In the genomic region with DNA sequence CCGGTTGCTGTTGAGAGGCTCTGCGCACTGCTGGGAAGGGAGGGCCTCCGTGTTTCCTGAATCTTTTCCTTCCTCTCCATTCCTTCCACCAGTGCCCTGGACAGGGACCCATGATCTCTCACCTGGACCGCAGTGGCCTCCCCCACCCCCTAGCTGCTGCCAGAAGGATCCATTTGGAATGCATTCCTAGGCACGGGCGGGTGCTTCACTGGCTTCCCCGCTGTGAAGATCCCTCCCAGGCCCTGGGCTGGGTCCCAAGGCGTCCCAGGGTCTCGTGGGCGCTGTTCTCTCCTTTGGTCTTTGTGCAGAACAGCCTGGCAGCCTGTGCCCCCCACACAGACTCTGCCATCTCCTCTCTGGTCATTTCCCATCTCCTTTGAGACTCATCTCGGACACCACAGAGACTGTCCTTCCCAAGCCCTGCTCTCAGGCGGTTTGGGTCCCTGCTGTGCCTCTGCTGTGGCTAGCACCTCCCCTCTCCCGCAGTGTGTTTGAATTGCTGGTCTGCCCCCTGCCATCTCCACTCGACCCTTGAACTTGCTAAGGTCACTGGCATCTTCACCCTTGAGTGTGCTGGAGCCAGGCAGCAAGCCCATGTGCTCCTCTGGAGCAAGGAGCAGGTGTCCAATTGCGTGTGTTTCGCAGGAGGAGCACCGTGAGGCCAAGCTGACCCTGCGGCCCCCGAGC, we compare ENCODE assay signal across 18 cellular contexts. TPM values are rescaled to one million over a fixed set of nuclear protein-coding genes. Genes with fewer than 3 reads are reported as not detected.
DNase-seq lines count a peak whose midpoint lies in the region; ATAC-seq, FAIRE-seq and TF ChIP-seq lines count a peak whose summit lies in the region.
"Had no signal": no experiment of that assay in that cellular context is flagged by ENCODE, and none has a peak within 500 bp of the region (broad histone marks: within the 10 kb centered on the region; RNA-seq: fewer than 3 reads in every experiment).

No MANE protein-coding gene starts in this region.

- no peak for TF ChIP-seq POLR2A in HepG2 (IDR thresholded peaks at IDR 0.05; ENCODE audit: insufficient read depth in 1 of 2, low read depth in 2 of 2, low read length in 2 of 2)

- DNase-seq in H9: no peak
- DNase-seq in astrocyte (ENCODE audit: low read depth): no peak
- DNase-seq in HepG2 (ENCODE audit: low spot score): no peak
- DNase-seq in smooth muscle cell of the brain vasculature (ENCODE audit: low read depth, low spot score): peak; percentile 39
- no peak for DNase-seq in omental fat pad (ENCODE audit: low spot score)
- DNase-seq: activated CD4-positive, alpha-beta memory T cell treated with anti-CD3 and anti-CD28 coated beads for 36 hours; CD4-positive, alpha-beta memory T cell; GM23248; NCI-H2107; stimulated activated CD4-positive, alpha-beta T cell treated with anti-CD3 and anti-CD28 coated beads, Interleukin-4, amount 100 ng/mL, for 4 hours; stimulated activated naive CD4-positive, alpha-beta T cell had no signal

- no peak for TF ChIP-seq RAD21 in HepG2 (CRISPR knock-in tag; IDR thresholded peaks at IDR 0.05)

- H3K27ac Mint-ChIP-seq in H9 (peak overlapping the region; percentile 69 to 95 (median 94); a peak in 6 of 7 replicates), astrocyte (ENCODE audit: unreplicated experiment) (no peak overlapping the region)
- H3K27ac Mint-ChIP-seq: activated CD4-positive, alpha-beta memory T cell treated with anti-CD3 and anti-CD28 coated beads for 36 hours; activated naive CD4-positive, alpha-beta T cell treated with anti-CD3 and anti-CD28 coated beads, Interleukin-2, amount 50 U/mL, for 24 hours had no signal

- POLR2A ChIA-PET in HepG2 (lab: Yijun Ruan, JAX): no interaction called here

- H2BK15ac ChIP-seq in H9 (ENCODE audit: low read depth, low read length): no peak overlapping the region

- no peaks in the 10 kb centered on the region for H3K23me2 ChIP-seq in H9 (ENCODE audit: insufficient read length, low read depth, low read length, poor library complexity, severe bottlenecking)

- H3K9me3 ChIP-seq in H9 (ENCODE audit: control insufficient read depth, low read depth, low read length): no peaks in the 10 kb centered on the region
- no peaks in the 10 kb centered on the region for H3K9me3 ChIP-seq in astrocyte (ENCODE audit: insufficient read depth, low read depth, low read length)
- H3K9me3 ChIP-seq in HepG2 (ENCODE audit: low read length): no peaks in the 10 kb centered on the region

- peaks cover 15 to 17% of the 10 kb centered on the region in 2 experiments for H3K4me1 Mint-ChIP-seq in H9
- H3K4me1 Mint-ChIP-seq in astrocyte (ENCODE audit: low read depth, unreplicated experiment): peaks cover 14% of the 10 kb centered on the region
- H3K4me1 Mint-ChIP-seq: activated naive CD4-positive, alpha-beta T cell treated with anti-CD3 and anti-CD28 coated beads, Interleukin-2, amount 50 U/mL, for 24 hours had no signal

- no peak overlapping the region for H3K18ac ChIP-seq in H9 (ENCODE audit: insufficient read length, low read depth, low read length)

- H2BK12ac ChIP-seq in H9 (ENCODE audit: insufficient read length, low read depth, low read length): no peak overlapping the region

- H3K79me1 ChIP-seq in H9 (ENCODE audit: insufficient read depth, low read depth, low read length, poor library complexity, severe bottlenecking): no peaks in the 10 kb centered on the region

- ATAC-seq in HepG2 (no peak), GM19452 (IDR thresholded peaks at IDR 0.05; ENCODE audit: unreplicated experiment) (no peak), HG02970 (IDR thresholded peaks at IDR 0.05; ENCODE audit: low FRiP score, unreplicated experiment) (no peak), omental fat pad (ENCODE audit: low FRiP score) (no peak)

- H3K27me3 ChIP-seq in H9 (ENCODE audit: insufficient read depth, low read length) (no peaks in the 10 kb centered on the region), astrocyte (ENCODE audit: insufficient read depth, low read length) (no peaks in the 10 kb centered on the region), HepG2 (ENCODE audit: control insufficient read depth in 1 of 2, insufficient read depth in 2 of 2, low read length in 2 of 2) (no peaks in the 10 kb centered on the region)

- intact Hi-C loops in HepG2 (cut with micrococcal nuclease; ENCODE audit: unreplicated experiment): no loop called here

- no peak overlapping the region for H2BK120ac ChIP-seq in H9 (ENCODE audit: low read depth, low read length, poor library complexity, severe bottlenecking)

- TF ChIP-seq EP300 in HepG2 (IDR thresholded peaks at IDR 0.05; ENCODE audit: low read depth in 2 of 2, low read length in 2 of 2): no peak
- no peak for TF ChIP-seq EP300 in HepG2 (CRISPR knock-in tag; IDR thresholded peaks at IDR 0.05; ENCODE audit: borderline replicate concordance)

- H3K4me1 ChIP-seq in H9 (ENCODE audit: insufficient read depth, low read length) (no peaks in the 10 kb centered on the region), astrocyte (ENCODE audit: insufficient read depth, low read length) (peaks cover 18% of the 10 kb centered on the region), HepG2 (ENCODE audit: insufficient read depth, low read length) (no peaks in the 10 kb centered on the region)

- H3K4me3 ChIP-seq in astrocyte (ENCODE audit: insufficient read depth, low read depth, low read length): no peak overlapping the region
- no peak overlapping the region for H3K4me3 ChIP-seq in HepG2 (replicated peaks in 1 of 3; ENCODE audit: insufficient read depth in 1 of 3, low read depth in 2 of 3, low read length in 3 of 3)
- H3K4me3 ChIP-seq: GM23248 had no signal

- no peak overlapping the region for H4K91ac ChIP-seq in H9 (ENCODE audit: insufficient read length, low read depth, low read length)

- H4K5ac ChIP-seq in H9 (ENCODE audit: insufficient read length, low read depth, low read length): no peak overlapping the region

- no peak overlapping the region for H3K9ac ChIP-seq in H9 (ENCODE audit: extremely low read depth, insufficient read length, low read length)
- no peak overlapping the region for H3K9ac ChIP-seq in astrocyte (ENCODE audit: low read length)
- H3K9ac ChIP-seq in HepG2 (ENCODE audit: insufficient read depth, low read depth, low read length): no peak overlapping the region
- H3K9ac ChIP-seq: GM23248 had no signal

- H3K4ac ChIP-seq in H9 (ENCODE audit: low read depth, low read length): no peak overlapping the region

- no peak overlapping the region for H3K4me2 ChIP-seq in H9 (ENCODE audit: insufficient read depth, insufficient read length, low read length)
- H3K4me2 ChIP-seq in astrocyte (ENCODE audit: low read length): peak overlapping the region; percentile 60
- H3K4me2 ChIP-seq in HepG2 (ENCODE audit: low read depth, low read length): no peak overlapping the region

- in situ Hi-C loops in HepG2 (cut with HindIII; ENCODE audit: extremely low pct_ligation_motif_present, low pct_unique_long_range_greater_than_20kb): no loop called here

- no CpG with 5 or more reads among the region's 19 CpGs for WGBS in H9 (ENCODE audit: extremely low coverage, insufficient read length, low lambda C conversion rate)
- 92% methylated on average over 15 of the region's 19 CpGs for WGBS in HepG2 (ENCODE audit: low lambda C conversion rate)

- H3K4me3 Mint-ChIP-seq in H9 (no peak overlapping the region), astrocyte (ENCODE audit: unreplicated experiment) (no peak overlapping the region)
- H3K4me3 Mint-ChIP-seq: activated CD4-positive, alpha-beta memory T cell treated with anti-CD3 and anti-CD28 coated beads for 36 hours; activated naive CD4-positive, alpha-beta T cell treated with anti-CD3 and anti-CD28 coated beads, Interleukin-2, amount 50 U/mL, for 24 hours; CD4-positive, alpha-beta memory T cell had no signal

- H3K9me3 Mint-ChIP-seq in H9: no peaks in the 10 kb centered on the region; a peak in 1 of 5 replicates
- no peaks in the 10 kb centered on the region for H3K9me3 Mint-ChIP-seq in astrocyte (ENCODE audit: unreplicated experiment)
- H3K9me3 Mint-ChIP-seq: activated CD4-positive, alpha-beta memory T cell treated with anti-CD3 and anti-CD28 coated beads for 36 hours; activated naive CD4-positive, alpha-beta T cell treated with anti-CD3 and anti-CD28 coated beads, Interleukin-2, amount 50 U/mL, for 24 hours; CD4-positive, alpha-beta memory T cell had no signal

- CTCF ChIA-PET in HepG2 (lab: Yijun Ruan, JAX; ENCODE audit: low intra/inter-chr PET ratio, low total read pairs): no interaction called here

- H2BK5ac ChIP-seq in H9 (ENCODE audit: insufficient read length, low read length): no peak overlapping the region

- H3K27ac ChIP-seq in H9 (ENCODE audit: insufficient read length, low read depth, low read length) (no peak overlapping the region), astrocyte (ENCODE audit: low read depth, low read length) (no peak overlapping the region), HepG2 (ENCODE audit: extremely low read length, insufficient read depth, low read length) (no peak overlapping the region)
- H3K27ac ChIP-seq: GM23248 had no signal

- no TSS peak for BruUV-seq in HepG2 (replicated peaks; lab: Mats Ljungman, UMichigan)

- H4K20me1 ChIP-seq in H9 (ENCODE audit: control insufficient read depth, insufficient read depth, insufficient read length) (no peaks in the 10 kb centered on the region), astrocyte (ENCODE audit: insufficient read depth, low read length) (no peaks in the 10 kb centered on the region), HepG2 (ENCODE audit: insufficient read depth, low read length) (no peaks in the 10 kb centered on the region)

- H3K56ac ChIP-seq in H9 (ENCODE audit: insufficient read length, low read depth, low read length): no peak overlapping the region

- no peak overlapping the region for H4K8ac ChIP-seq in H9 (replicated peaks; ENCODE audit: insufficient read length, low read depth, low read length)

- TF ChIP-seq CTCF in H9 (conservative IDR thresholded peaks at IDR 0.05) (no peak), astrocyte (IDR thresholded peaks at IDR 0.05; ENCODE audit: insufficient read depth, low read depth, low read length) (no peak), HepG2 (CRISPR knock-in tag; IDR thresholded peaks at IDR 0.05) (no peak), omental fat pad (IDR thresholded peaks at IDR 0.05) (no peak)

- no peak overlapping the region for H2BK20ac ChIP-seq in H9 (ENCODE audit: low read depth, low read length, poor library complexity, severe bottlenecking)

- H3K23ac ChIP-seq in H9 (ENCODE audit: insufficient read length, low read depth, low read length): no peak overlapping the region

- H2AK5ac ChIP-seq in H9 (ENCODE audit: insufficient read length, low read length): no peak overlapping the region

- H3K36me3 Mint-ChIP-seq in H9 (ENCODE audit: insufficient read depth in 1 of 3, low read depth in 3 of 3): peaks cover 14 to 58% (median 52%) of the 10 kb centered on the region in 3 experiments
- peaks cover 21% of the 10 kb centered on the region for H3K36me3 Mint-ChIP-seq in astrocyte (ENCODE audit: low read depth, unreplicated experiment)

- H2AFZ ChIP-seq in H9 (ENCODE audit: low read length): no peak overlapping the region
- no peak overlapping the region for H2AFZ ChIP-seq in astrocyte (ENCODE audit: low read depth, low read length)
- H2AFZ ChIP-seq in HepG2 (ENCODE audit: low read length): no peak overlapping the region
- H2AFZ ChIP-seq: GM23248 had no signal

- no peak overlapping the region for H3K14ac ChIP-seq in H9 (ENCODE audit: insufficient read depth, low read length)

- no peaks in the 10 kb centered on the region for H3K79me2 ChIP-seq in H9 (ENCODE audit: insufficient read depth, low read length)
- H3K79me2 ChIP-seq in astrocyte (ENCODE audit: insufficient read depth, low read length): no peaks in the 10 kb centered on the region
- no peaks in the 10 kb centered on the region for H3K79me2 ChIP-seq in HepG2 (ENCODE audit: insufficient read depth, low read length)

- no peak overlapping the region for H3T11ph ChIP-seq in H9 (ENCODE audit: low read length)

- H3K36me3 ChIP-seq in astrocyte (ENCODE audit: insufficient read depth, low read length): no peaks in the 10 kb centered on the region
- H3K36me3 ChIP-seq in HepG2 (replicated peaks in 1 of 2; ENCODE audit: control insufficient read depth in 1 of 2, insufficient read depth in 2 of 2, low read length in 2 of 2): peaks cover 25 to 38% of the 10 kb centered on the region in 2 experiments

- FAIRE-seq in astrocyte (lab: Jason Lieb, UNC): no peak
- FAIRE-seq in HepG2 (lab: Jason Lieb, UNC): no peak

- H3K27me3 Mint-ChIP-seq in H9 (ENCODE audit: low read depth) (no peaks in the 10 kb centered on the region), astrocyte (ENCODE audit: low read depth, unreplicated experiment) (no peaks in the 10 kb centered on the region)
- H3K27me3 Mint-ChIP-seq: activated CD4-positive, alpha-beta memory T cell treated with anti-CD3 and anti-CD28 coated beads for 36 hours; activated naive CD4-positive, alpha-beta T cell treated with anti-CD3 and anti-CD28 coated beads, Interleukin-2, amount 50 U/mL, for 24 hours; CD4-positive, alpha-beta memory T cell had no signal

RNA-seq across cellular contexts. Expression of a gene that starts 59.0 kb away (rescaled TPM):
- total RNA-seq in H9 (2021) (not detected in 2 replicates), astrocyte (not detected in 2 replicates), HepG2 (2016; rRNA removed; fragmentation: Illumina TruSeq; extraction: Trizol) (not detected in 2 replicates), omental fat pad (not detected)
- total RNA-seq in HepG2 (2016; cell fraction: cytosol; rRNA removed; fragmentation: Illumina TruSeq; extraction: Trizol; ENCODE audit: low read depth): not detected in 2 replicates
- total RNA-seq in HepG2 (2016; cell fraction: insoluble cytoplasmic fraction; rRNA removed; fragmentation: Illumina TruSeq; extraction: Trizol): not detected in 2 replicates
- total RNA-seq in HepG2 (2016; cell fraction: membrane; rRNA removed; fragmentation: Illumina TruSeq; extraction: Trizol): not detected in 2 replicates
- not detected in 2 replicates for total RNA-seq in HepG2 (2016; cell fraction: nucleus; rRNA removed; fragmentation: Illumina TruSeq; extraction: Trizol)
- 0.04 TPM in 1 of 2 replicates, not detected in the other for polyA plus RNA-seq in HepG2 (2011; rRNA removed)
- polyA plus RNA-seq in HepG2 (2011; cell fraction: cytosol; rRNA removed): not detected in 2 replicates
- polyA plus RNA-seq in HepG2 (2011; cell fraction: nucleus; rRNA removed): not detected in 2 replicates
- not detected in 2 replicates for polyA plus RNA-seq in HepG2 (2012)
- not detected in 2 replicates for polyA plus RNA-seq in HepG2 (2016; cell fraction: cytosol; fragmentation: Illumina TruSeq; extraction: Trizol; ENCODE audit: low read depth)
- not detected in 2 replicates for polyA plus RNA-seq in HepG2 (2016; cell fraction: insoluble cytoplasmic fraction; fragmentation: Illumina TruSeq; extraction: Trizol; ENCODE audit: low read depth)
- polyA plus RNA-seq in HepG2 (2016; cell fraction: membrane; fragmentation: Illumina TruSeq; extraction: Trizol; ENCODE audit: low read depth): not detected in 2 replicates
- not detected in 2 replicates for polyA plus RNA-seq in HepG2 (2016; cell fraction: nucleus; fragmentation: Illumina TruSeq; extraction: Trizol; ENCODE audit: insufficient read depth, low read depth)
- polyA minus RNA-seq in HepG2 (2011; rRNA and poly(A)+ RNA removed; ENCODE audit: low replicate concordance): not detected in 2 replicates
- not detected in 2 replicates for polyA minus RNA-seq in HepG2 (2011; cell fraction: cytosol; rRNA and poly(A)+ RNA removed)
- not detected in 2 replicates for polyA minus RNA-seq in HepG2 (2011; cell fraction: nucleus; rRNA and poly(A)+ RNA removed)
- total RNA-seq: activated CD4-positive, alpha-beta memory T cell treated with anti-CD3 and anti-CD28 coated beads for 36 hours; CD4-positive, alpha-beta memory T cell; cerebellum; G401; GM23248; M059J; mononuclear cell had no signal
- polyA plus RNA-seq: CD4-positive, alpha-beta memory T cell; GM23248 had no signal
